10 cellular contexts compared by ENCODE assay signal in the genomic region with DNA sequence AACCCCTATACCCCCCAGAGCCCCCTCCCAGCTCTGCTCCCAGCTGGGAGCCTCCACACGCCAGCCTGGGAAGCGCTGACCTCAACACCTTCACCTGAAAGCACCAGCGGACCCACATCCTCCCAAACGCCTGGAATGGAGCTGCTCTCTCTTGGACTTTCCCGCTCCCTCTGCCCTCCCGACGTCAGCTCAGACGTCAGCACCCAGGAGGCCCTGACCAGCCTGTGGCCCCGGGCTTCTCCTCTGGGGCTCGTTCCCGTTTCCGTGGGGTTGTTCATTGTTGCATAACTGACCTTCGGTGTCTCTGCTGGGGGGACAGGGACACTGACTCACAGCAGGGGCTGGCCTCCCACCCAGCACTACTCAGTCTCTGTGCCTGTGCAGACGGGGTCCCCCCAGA. TPM values are rescaled to one million over a fixed set of nuclear protein-coding genes. Genes with fewer than 3 reads are reported as not detected.
A peak's percentile ranks its signal among the peaks of the same experiment; 100 is the strongest.
DNase-seq lines count a peak whose midpoint lies in the region; ATAC-seq and TF ChIP-seq lines count a peak whose summit lies in the region.
"Had no signal": no experiment of that assay in that cellular context is flagged by ENCODE, and none has a peak within 500 bp of the region (broad histone marks: within the 10 kb centered on the region; RNA-seq: fewer than 3 reads in every experiment).

No MANE protein-coding gene starts in this region.

- peak overlapping the region; percentile 67 for H3K27ac Mint-ChIP-seq in activated naive CD8-positive, alpha-beta T cell treated with anti-CD3 and anti-CD28 coated beads for 36 hours
- H3K27ac Mint-ChIP-seq in activated naive CD8-positive, alpha-beta T cell treated with anti-CD3 and anti-CD28 coated beads, Interleukin-2, amount 50 U/mL, for 24 hours, result no peak overlapping the region
- H3K27ac Mint-ChIP-seq in central memory CD8-positive, alpha-beta T cell (ENCODE audit: low read depth), result peak overlapping the region; percentile 66
- H3K27ac Mint-ChIP-seq: activated naive CD4-positive, alpha-beta T cell treated with anti-CD3 and anti-CD28 coated beads, Interleukin-2, amount 50 U/mL, for 72 hours had no signal

- peaks cover 9% of the 10 kb centered on the region for H3K4me1 ChIP-seq in lower lobe of right lung

- intact Hi-C loops in lower lobe of right lung (cut with DNase I), result no loop called here

- no peaks in the 10 kb centered on the region for H3K27me3 ChIP-seq in lower lobe of right lung (ENCODE audit: low read depth)

- H3K27ac ChIP-seq in lower lobe of right lung, result peak overlapping the region; percentile 31

- no peak for TF ChIP-seq CTCF in lower lobe of right lung (IDR thresholded peaks at IDR 0.05)

- H3K36me3 ChIP-seq in lower lobe of right lung, result peaks cover 79% of the 10 kb centered on the region

- H3K27me3 Mint-ChIP-seq in activated naive CD8-positive, alpha-beta T cell treated with anti-CD3 and anti-CD28 coated beads for 36 hours, result no peaks in the 10 kb centered on the region
- H3K27me3 Mint-ChIP-seq in activated naive CD8-positive, alpha-beta T cell treated with anti-CD3 and anti-CD28 coated beads, Interleukin-2, amount 50 U/mL, for 24 hours, result no peaks in the 10 kb centered on the region
- no peaks in the 10 kb centered on the region for H3K27me3 Mint-ChIP-seq in central memory CD8-positive, alpha-beta T cell

- no peak overlapping the region for H3K4me3 Mint-ChIP-seq in activated naive CD8-positive, alpha-beta T cell treated with anti-CD3 and anti-CD28 coated beads for 36 hours
- no peak overlapping the region for H3K4me3 Mint-ChIP-seq in activated naive CD8-positive, alpha-beta T cell treated with anti-CD3 and anti-CD28 coated beads, Interleukin-2, amount 50 U/mL, for 24 hours
- no peak overlapping the region for H3K4me3 Mint-ChIP-seq in central memory CD8-positive, alpha-beta T cell

- no peaks in the 10 kb centered on the region for H3K9me3 Mint-ChIP-seq in activated naive CD8-positive, alpha-beta T cell treated with anti-CD3 and anti-CD28 coated beads for 36 hours
- no peaks in the 10 kb centered on the region for H3K9me3 Mint-ChIP-seq in activated naive CD8-positive, alpha-beta T cell treated with anti-CD3 and anti-CD28 coated beads, Interleukin-2, amount 50 U/mL, for 24 hours
- no peaks in the 10 kb centered on the region for H3K9me3 Mint-ChIP-seq in central memory CD8-positive, alpha-beta T cell
- H3K9me3 Mint-ChIP-seq: activated naive CD4-positive, alpha-beta T cell treated with anti-CD3 and anti-CD28 coated beads, Interleukin-2, amount 50 U/mL, for 72 hours had no signal

- ATAC-seq in activated naive CD8-positive, alpha-beta T cell treated with anti-CD3 and anti-CD28 coated beads, Interleukin-2, amount 50 U/mL, for 24 hours, result no peak
- no peak for ATAC-seq in central memory CD8-positive, alpha-beta T cell (replicated peaks; ENCODE audit: extremely low read depth, poor library complexity, severe bottlenecking)
- ATAC-seq in lower lobe of right lung (peak; percentile 62 to 70), GM21447 (IDR thresholded peaks at IDR 0.05; ENCODE audit: unreplicated experiment) (no peak)

- H3K4me1 Mint-ChIP-seq in activated naive CD8-positive, alpha-beta T cell treated with anti-CD3 and anti-CD28 coated beads for 36 hours, result peaks cover 12% of the 10 kb centered on the region
- H3K4me1 Mint-ChIP-seq in activated naive CD8-positive, alpha-beta T cell treated with anti-CD3 and anti-CD28 coated beads, Interleukin-2, amount 50 U/mL, for 24 hours, result peaks cover 27% of the 10 kb centered on the region
- H3K4me1 Mint-ChIP-seq in central memory CD8-positive, alpha-beta T cell, result peaks cover 25% of the 10 kb centered on the region

- peaks cover 5% of the 10 kb centered on the region for H3K36me3 Mint-ChIP-seq in activated naive CD8-positive, alpha-beta T cell treated with anti-CD3 and anti-CD28 coated beads for 36 hours
- peaks cover 36% of the 10 kb centered on the region for H3K36me3 Mint-ChIP-seq in activated naive CD8-positive, alpha-beta T cell treated with anti-CD3 and anti-CD28 coated beads, Interleukin-2, amount 50 U/mL, for 24 hours (ENCODE audit: low read depth)
- H3K36me3 Mint-ChIP-seq in central memory CD8-positive, alpha-beta T cell (ENCODE audit: insufficient read depth), result peaks cover 39% of the 10 kb centered on the region
- H3K36me3 Mint-ChIP-seq: activated naive CD4-positive, alpha-beta T cell treated with anti-CD3 and anti-CD28 coated beads, Interleukin-2, amount 50 U/mL, for 72 hours had no signal

- no peak for DNase-seq in activated naive CD8-positive, alpha-beta T cell treated with anti-CD3 and anti-CD28 coated beads for 36 hours
- DNase-seq in activated naive CD8-positive, alpha-beta T cell treated with anti-CD3 and anti-CD28 coated beads, Interleukin-2, amount 50 U/mL, for 24 hours, result no peak
- no peak for DNase-seq in central memory CD8-positive, alpha-beta T cell (ENCODE audit: low spot score in 2 of 2)
- peak; percentile 81 for DNase-seq in lower lobe of right lung
- DNase-seq in T-helper 9 cell, result no peak
- no peak for DNase-seq in ureter (ENCODE audit: low spot score)
- DNase-seq in activated naive CD4-positive, alpha-beta T cell treated with Interleukin-2 at 50 U/mL for 16 hours, result no peak
- DNase-seq: NCI-H526 treated with DMSO at 0.1 percent for 48 hours had no signal

- H3K9me3 ChIP-seq in lower lobe of right lung, result no peaks in the 10 kb centered on the region

- no peak overlapping the region for H3K4me3 ChIP-seq in lower lobe of right lung

RNA-seq across cellular contexts. Expression of a gene that starts 35.0 kb away (rescaled TPM):
- not detected for total RNA-seq in activated naive CD8-positive, alpha-beta T cell treated with anti-CD3 and anti-CD28 coated beads for 36 hours
- total RNA-seq in lower lobe of right lung, result 0.12 TPM
- total RNA-seq in ureter, result 0.57 TPM
- total RNA-seq: activated naive CD4-positive, alpha-beta T cell treated with anti-CD3 and anti-CD28 coated beads, Interleukin-2, amount 50 U/mL, for 72 hours had no signal

RNA-seq across cellular contexts. Expression of a gene that starts 43.5 kb away (rescaled TPM):
- total RNA-seq in activated naive CD8-positive, alpha-beta T cell treated with anti-CD3 and anti-CD28 coated beads for 36 hours, result 10 to 100 TPM; 49.4 to 49.6 TPM
- total RNA-seq in lower lobe of right lung (475 TPM), ureter (48.0 TPM)

Comparison
In these comparisons a context has a peak if more than half of its experiments do, and no peak if none do; other contexts are left out.
1. ATAC-seq: peak in lower lobe of right lung (2 of 2); none in activated naive CD8-positive, alpha-beta T cell treated with anti-CD3 and anti-CD28 coated beads, Interleukin-2, amount 50 U/mL, for 24 hours (single experiment), central memory CD8-positive, alpha-beta T cell (single experiment) and GM21447 (single experiment).